ENCODE assay signal across 3 cellular contexts in genomic region chr1:219573158-219573557, GRCh38.
"Had no signal": no experiment of that assay in that cellular context is flagged by ENCODE, and none has a peak within 500 bp of the region (broad histone marks: within the 10 kb centered on the region; RNA-seq: fewer than 3 reads in every experiment).

No MANE protein-coding gene starts in this region.

- H3K4me3 ChIP-seq: GM12878 had no signal

- DNase-seq: GDM1, GF-D8 had no signal
